ENCODE assay signal across 17 cellular contexts in the genomic region with DNA sequence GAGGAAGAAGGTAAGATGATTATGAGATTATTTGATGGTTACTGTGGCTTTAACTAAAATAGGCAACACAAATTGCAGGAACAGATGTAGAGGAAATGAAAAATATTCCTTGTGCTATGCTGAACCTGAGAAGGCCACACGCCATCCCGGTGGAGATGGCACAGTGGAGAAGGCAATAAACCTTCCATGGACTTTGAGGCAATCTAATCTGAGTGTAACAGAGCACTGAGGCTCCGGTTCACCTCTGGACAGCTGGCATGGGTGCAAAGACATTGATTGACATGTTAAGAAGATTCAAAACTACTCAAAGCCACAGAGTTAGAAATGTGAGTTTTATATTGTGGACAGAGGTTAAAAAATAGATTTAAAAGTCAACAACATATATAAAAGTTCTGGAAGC.
"Had no signal": no experiment of that assay in that cellular context is flagged by ENCODE, and none has a peak within 500 bp of the region (broad histone marks: within the 10 kb centered on the region; RNA-seq: fewer than 3 reads in every experiment).

No MANE protein-coding gene starts in this region.

- H3K27me3 ChIP-seq: body of pancreas, gastrocnemius medialis, heart right ventricle, thyroid gland had no signal

- H3K27ac ChIP-seq: body of pancreas, epithelial cell of prostate, gastrocnemius medialis, heart right ventricle, left ventricle myocardium inferior, thyroid gland had no signal

- H3K36me3 ChIP-seq: gastrocnemius medialis, heart right ventricle, left ventricle myocardium inferior, thyroid gland had no signal

- H3K4me3 ChIP-seq: body of pancreas, gastrocnemius medialis, heart right ventricle, left ventricle myocardium inferior, thyroid gland had no signal

- H3K9me3 ChIP-seq: body of pancreas, gastrocnemius medialis, heart right ventricle, SK-N-SH, thyroid gland had no signal

- DNase-seq: activated CD4-positive, alpha-beta T cell treated with anti-CD3 and anti-CD28 coated beads, Interleukin-2, amount 50 U/mL, for 48 hours; activated CD4-positive, CD25-positive, alpha-beta regulatory T cell; activated CD8-positive, alpha-beta memory T cell treated with anti-CD3 and anti-CD28 coated beads, Interleukin-2, amount 50 U/mL, for 4 hours; activated gamma-delta T cell treated with Interleukin-2 at 50 U/mL for 16 hours; amniotic stem cell; body of pancreas; effector memory CD4-positive, alpha-beta T cell; gastrocnemius medialis; heart right ventricle; islet precursor cell; left ventricle myocardium inferior; mesendoderm; posterior cingulate gyrus; SK-N-SH; stimulated activated CD4-positive, alpha-beta T cell treated with anti-CD3 and anti-CD28 coated beads, Interleukin-4, amount 100 ng/mL, for 4 hours; thyroid gland had no signal

- H3K4me1 ChIP-seq: body of pancreas, heart right ventricle, left ventricle myocardium inferior, thyroid gland had no signal

- ATAC-seq: body of pancreas, gastrocnemius medialis, heart right ventricle had no signal
